ENCODE assay signal across 8 cellular contexts in genomic region chrX:57121162-57121741, GRCh38. TPM values are rescaled to one million over a fixed set of nuclear protein-coding genes. Genes with fewer than 3 reads are reported as not detected.
A peak's percentile ranks its signal among the peaks of the same experiment; 100 is the strongest.
DNase-seq lines count a peak whose midpoint lies in the region; TF ChIP-seq lines count a peak whose summit lies in the region.

SPIN2B (minus strand) TSS chrX:57121548.

- peaks cover 15% of the 10 kb centered on the region for H3K4me1 Mint-ChIP-seq in neural crest cell

- no peaks in the 10 kb centered on the region for H4K20me1 ChIP-seq in DOHH2 (ENCODE audit: control insufficient read depth, insufficient read depth, low read depth, low read length)
- H4K20me1 ChIP-seq in GM23248 (ENCODE audit: insufficient read depth), result no peaks in the 10 kb centered on the region

- TF ChIP-seq POLR2A in Raji (IDR thresholded peaks at IDR 0.05; ENCODE audit: insufficient read depth, low read depth, low read length), result peak; percentile 74

- peak; percentile 86 for DNase-seq in GM23248
- peak; percentile 85 to 87 for DNase-seq in Kasumi-1 (lab: John Stamatoyannopoulos, UW)
- peak; percentile 66 for DNase-seq in activated T-helper 9 cell treated with anti-CD3 and anti-CD28 coated beads, Interleukin-2, amount 50 U/mL, for 16 hours (ENCODE audit: low read depth)
- DNase-seq in foreskin fibroblast, result peak; percentile 69 to 86
- peak; percentile 59 for DNase-seq in neural crest cell (ENCODE audit: low read depth, low spot score)

- H3K9me3 ChIP-seq in DOHH2 (ENCODE audit: control insufficient read depth, insufficient read depth, low read length), result no peaks in the 10 kb centered on the region
- no peaks in the 10 kb centered on the region for H3K9me3 ChIP-seq in GM23248 (ENCODE audit: low read depth)
- H3K9me3 ChIP-seq in stomach smooth muscle (ENCODE audit: control insufficient read depth in 2 of 2, low read length in 2 of 2), result no peaks in the 10 kb centered on the region

- no peaks in the 10 kb centered on the region for H3K27me3 Mint-ChIP-seq in neural crest cell (ENCODE audit: low read depth)

- H3F3A ChIP-seq in DOHH2 (ENCODE audit: control insufficient read depth, insufficient read depth) (no peaks in the 10 kb centered on the region), GM23248 (ENCODE audit: insufficient read depth) (no peaks in the 10 kb centered on the region)

- no peak within 1 kb of the TSS for H3K27ac ChIP-seq in DOHH2 (ENCODE audit: low read depth, low read length)
- H3K27ac ChIP-seq in GM23248, result peak within 1 kb of the TSS; percentile 57
- H3K27ac ChIP-seq in stomach smooth muscle (ENCODE audit: low read length), result peak within 1 kb of the TSS; percentile 24

- H3K4me2 ChIP-seq in DOHH2 (ENCODE audit: low read length) (peak within 1 kb of the TSS; percentile 63), GM23248 (ENCODE audit: unreplicated experiment) (peak within 1 kb of the TSS; percentile 88)

- H3K9ac ChIP-seq in GM23248 (peak within 1 kb of the TSS; percentile 84), stomach smooth muscle (ENCODE audit: low read length in 2 of 2) (peak within 1 kb of the TSS; percentile 55)

- H3K36me3 ChIP-seq in DOHH2 (ENCODE audit: control insufficient read depth, low read length) (no peaks in the 10 kb centered on the region), GM23248 (ENCODE audit: low read depth) (no peaks in the 10 kb centered on the region), stomach smooth muscle (ENCODE audit: control insufficient read depth in 2 of 2, insufficient read depth in 2 of 2, low read length in 2 of 2) (no peaks in the 10 kb centered on the region)

- H3K27me3 ChIP-seq in DOHH2 (ENCODE audit: control insufficient read depth, low read length) (no peaks in the 10 kb centered on the region), GM23248 (replicated peaks; ENCODE audit: insufficient read depth) (no peaks in the 10 kb centered on the region), stomach smooth muscle (ENCODE audit: control insufficient read depth in 1 of 2, insufficient read depth in 2 of 2, low read length in 2 of 2) (no peaks in the 10 kb centered on the region)

- peaks cover 8% of the 10 kb centered on the region for H3K9me3 Mint-ChIP-seq in neural crest cell

- peaks cover 11% of the 10 kb centered on the region for H3K36me3 Mint-ChIP-seq in neural crest cell (ENCODE audit: low read depth)

- H3K4me1 ChIP-seq in DOHH2 (ENCODE audit: control insufficient read depth, low read length), result peaks cover 15% of the 10 kb centered on the region
- 0 out of 2 replicates have a peak, but pooled peaks cover 5% of the 10 kb centered on the region for H3K4me1 ChIP-seq in GM23248 (ENCODE audit: insufficient read depth)
- H3K4me1 ChIP-seq in stomach smooth muscle (ENCODE audit: control insufficient read depth, insufficient read depth, low read length), result no peaks in the 10 kb centered on the region

- H3K4me3 ChIP-seq in DOHH2 (ENCODE audit: low read length) (peak within 1 kb of the TSS; percentile 74), GM23248 (peak within 1 kb of the TSS; percentile 77), foreskin fibroblast (ENCODE audit: low read depth in 1 of 2, low read length in 2 of 2) (peak within 1 kb of the TSS; percentile 64 to 71), stomach smooth muscle (ENCODE audit: low read length in 2 of 2) (peak within 1 kb of the TSS; percentile 65 to 79)

- peak within 1 kb of the TSS; percentile 97 for H3K4me3 Mint-ChIP-seq in neural crest cell

- WGBS in GM23248 (ENCODE audit: low coverage in 1 of 2, low lambda C conversion rate in 2 of 2, missing lambda C conversion rate in 2 of 2), 2 experiments, result 0 to 2% methylated on average over 23 to 28 of the region's 42 CpGs

- H3K9me2 ChIP-seq in DOHH2 (replicated peaks; ENCODE audit: control insufficient read depth, low read length) (no peaks in the 10 kb centered on the region), GM23248 (ENCODE audit: insufficient read depth) (no peaks in the 10 kb centered on the region)

- H2AFZ ChIP-seq in GM23248, result peak within 1 kb of the TSS; percentile 88

- TF ChIP-seq CTCF in DOHH2 (IDR thresholded peaks at IDR 0.05; ENCODE audit: low read depth, low read length, poor library complexity, severe bottlenecking) (no peak), foreskin fibroblast (IDR thresholded peaks at IDR 0.05; ENCODE audit: low read depth, low read length) (no peak), neural crest cell (conservative IDR thresholded peaks at IDR 0.05) (peak; percentile 18)

- in situ Hi-C loops in GM23248 (cut with MboI), result no loop called here

- peaks cover 5% of the 10 kb centered on the region; the same call in 1 of the 2 replicates for H3K79me2 ChIP-seq in DOHH2 (ENCODE audit: control insufficient read depth, low read length)
- H3K79me2 ChIP-seq in GM23248 (ENCODE audit: insufficient read depth), result peaks cover 11% of the 10 kb centered on the region; the same call in 1 of the 2 replicates

- H3K27ac Mint-ChIP-seq in neural crest cell (ENCODE audit: unreplicated experiment), result peak within 1 kb of the TSS; percentile 97

RNA-seq across cellular contexts. Expression of gene SPIN2B, which starts in this region (rescaled TPM):
- total RNA-seq in GM23248 (2014; rRNA removed; shearing (Covaris generic)), result 2.0 and 6.8 TPM in 2 replicates
- polyA plus RNA-seq in GM23248 (2016; fragmentation: Nextera tagmentation; extraction: Ambion mirVana), result 14.1 and 15.0 TPM in 2 replicates
- total RNA-seq in neural crest cell, result 15.5 and 16.4 TPM in 2 replicates
